In the genomic region with DNA sequence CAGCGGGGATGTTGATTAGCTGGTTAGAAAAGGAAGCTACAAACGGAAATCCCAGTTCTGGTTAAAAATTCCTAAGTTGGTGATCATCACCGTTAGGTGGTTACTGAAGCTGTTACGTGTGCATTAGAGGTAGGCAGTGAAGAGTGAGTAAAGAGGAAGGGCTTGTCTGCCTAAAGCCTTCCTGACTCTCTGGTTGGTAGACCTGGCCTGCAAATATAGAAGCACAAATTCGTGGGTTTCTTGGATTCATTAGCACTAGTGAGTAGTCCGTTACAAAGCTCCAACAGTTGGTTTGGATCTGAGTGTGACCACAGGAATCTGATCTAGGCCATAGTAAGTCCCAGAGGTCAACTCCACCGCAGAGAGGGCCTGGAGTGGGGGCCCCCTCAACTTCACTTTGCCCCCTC, we compare ENCODE assay signal across 19 cellular contexts.
DNase-seq lines count a peak whose midpoint lies in the region; ATAC-seq and TF ChIP-seq lines count a peak whose summit lies in the region.
"Had no signal": no experiment of that assay in that cellular context is flagged by ENCODE, and none has a peak within 500 bp of the region (broad histone marks: within the 10 kb centered on the region; RNA-seq: fewer than 3 reads in every experiment).

No MANE protein-coding gene starts in this region.

- H3K4me1 ChIP-seq in ovary (ENCODE audit: insufficient read depth) = no peaks in the 10 kb centered on the region
- H3K4me1 ChIP-seq: vagina had no signal

- WGBS in ovary, 3 donors = 71 to 73% (median 72%) methylated on average over 7 of the region's 7 CpGs

- no peak overlapping the region for H3K27ac ChIP-seq in brain microvascular endothelial cell
- no peak overlapping the region for H3K27ac ChIP-seq in ovary
- H3K27ac ChIP-seq: vagina had no signal

- no peak for TF ChIP-seq EP300 in ovary (IDR thresholded peaks at IDR 0.05)

- H3K27me3 ChIP-seq in brain microvascular endothelial cell (replicated peaks) = no peaks in the 10 kb centered on the region
- H3K27me3 ChIP-seq in kidney epithelial cell (ENCODE audit: control insufficient read depth, insufficient read depth, low read length) = no peaks in the 10 kb centered on the region
- H3K27me3 ChIP-seq in ovary = no peaks in the 10 kb centered on the region
- H3K27me3 ChIP-seq: vagina had no signal

- peak; percentile 18 for DNase-seq in ACHN
- DNase-seq in HPDE6-E6E7 (ENCODE audit: extremely low spot score) = peak; percentile 31
- peak; percentile 3 for DNase-seq in brain microvascular endothelial cell
- peak; percentile 63 for DNase-seq in kidney epithelial cell (ENCODE audit: low read depth)
- no peak for DNase-seq in ovary
- DNase-seq in NCI-H1694 (lab: John Stamatoyannopoulos, UW) = no peak
- DNase-seq in stimulated activated CD8-positive, alpha-beta memory T cell treated with anti-CD3 and anti-CD28 coated beads, Interleukin-4, amount 100 ng/mL, for 48 hours = no peak
- DNase-seq: activated T-cell treated with anti-CD3 and anti-CD28 coated beads, Interleukin-2, amount 50 U/mL, for 48 hours; GF-D8; head of caudate nucleus; left cardiac atrium; NCI-H1105 treated with DMSO at 0.1 percent for 48 hours; posterior cingulate gyrus; SK-N-SH; stimulated activated CD4-positive, alpha-beta T cell treated with anti-CD3 and anti-CD28 coated beads, Interleukin-15, amount 100 ng/mL, for 24 hours; stimulated activated naive CD8-positive, alpha-beta T cell treated with anti-CD3 and anti-CD28 coated beads, Interleukin-15, amount 100 ng/mL, for 72 hours had no signal

- no peaks in the 10 kb centered on the region for H3K36me3 ChIP-seq in brain microvascular endothelial cell (replicated peaks)
- H3K36me3 ChIP-seq in kidney epithelial cell (ENCODE audit: control insufficient read depth, insufficient read depth, low read length) = no peaks in the 10 kb centered on the region
- no peaks in the 10 kb centered on the region for H3K36me3 ChIP-seq in ovary
- H3K36me3 ChIP-seq: vagina had no signal

- in situ Hi-C loops in ACHN (cut with HindIII; ENCODE audit: low pct_ligation_motif_present, low pct_unique_long_range_greater_than_20kb, low sequenced_read_pairs) = no loop called here
- in situ Hi-C loops in brain microvascular endothelial cell (cut with HindIII; ENCODE audit: low pct_ligation_motif_present, low sequenced_read_pairs) = no loop called here

- ATAC-seq in GM19324 (IDR thresholded peaks at IDR 0.05; ENCODE audit: low FRiP score, unreplicated experiment) = no peak
- ATAC-seq: K562; stimulated activated naive CD8-positive, alpha-beta T cell treated with anti-CD3 and anti-CD28 coated beads, Interleukin-15, amount 100 ng/mL, for 72 hours had no signal

- no peak for TF ChIP-seq POLR2A in ovary (IDR thresholded peaks at IDR 0.05)

- TF ChIP-seq CTCF in brain microvascular endothelial cell (IDR thresholded peaks at IDR 0.05; ENCODE audit: low read depth, low read length, missing control alignments) (no peak), kidney epithelial cell (IDR thresholded peaks at IDR 0.05; ENCODE audit: insufficient read depth, low read length, poor library complexity, severe bottlenecking) (no peak), ovary (IDR thresholded peaks at IDR 0.05) (no peak)

- no peaks in the 10 kb centered on the region for H3K9me3 ChIP-seq in ovary
- H3K9me3 ChIP-seq: SK-N-SH, vagina had no signal

- intact Hi-C loops in ovary (cut with DNase I) = no loop called here

- no peak overlapping the region for H3K4me3 ChIP-seq in brain microvascular endothelial cell (ENCODE audit: low read depth, low read length)
- H3K4me3 ChIP-seq in kidney epithelial cell (ENCODE audit: low read depth, low read length) = no peak overlapping the region
- no peak overlapping the region for H3K4me3 ChIP-seq in ovary
- H3K4me3 ChIP-seq: K562, vagina had no signal

Comparison
In these comparisons a context has a peak if more than half of its experiments do, and no peak if none do; other contexts are left out.
1. DNase-seq: peak in ACHN (single experiment), HPDE6-E6E7 (single experiment), brain microvascular endothelial cell (single experiment) and kidney epithelial cell (single experiment); none in ovary (0 of 5), NCI-H1694 (single experiment) and stimulated activated CD8-positive, alpha-beta memory T cell treated with anti-CD3 and anti-CD28 coated beads, Interleukin-4, amount 100 ng/mL, for 48 hours (single experiment).